ENCODE assay signal across 8 cellular contexts in the genomic region with DNA sequence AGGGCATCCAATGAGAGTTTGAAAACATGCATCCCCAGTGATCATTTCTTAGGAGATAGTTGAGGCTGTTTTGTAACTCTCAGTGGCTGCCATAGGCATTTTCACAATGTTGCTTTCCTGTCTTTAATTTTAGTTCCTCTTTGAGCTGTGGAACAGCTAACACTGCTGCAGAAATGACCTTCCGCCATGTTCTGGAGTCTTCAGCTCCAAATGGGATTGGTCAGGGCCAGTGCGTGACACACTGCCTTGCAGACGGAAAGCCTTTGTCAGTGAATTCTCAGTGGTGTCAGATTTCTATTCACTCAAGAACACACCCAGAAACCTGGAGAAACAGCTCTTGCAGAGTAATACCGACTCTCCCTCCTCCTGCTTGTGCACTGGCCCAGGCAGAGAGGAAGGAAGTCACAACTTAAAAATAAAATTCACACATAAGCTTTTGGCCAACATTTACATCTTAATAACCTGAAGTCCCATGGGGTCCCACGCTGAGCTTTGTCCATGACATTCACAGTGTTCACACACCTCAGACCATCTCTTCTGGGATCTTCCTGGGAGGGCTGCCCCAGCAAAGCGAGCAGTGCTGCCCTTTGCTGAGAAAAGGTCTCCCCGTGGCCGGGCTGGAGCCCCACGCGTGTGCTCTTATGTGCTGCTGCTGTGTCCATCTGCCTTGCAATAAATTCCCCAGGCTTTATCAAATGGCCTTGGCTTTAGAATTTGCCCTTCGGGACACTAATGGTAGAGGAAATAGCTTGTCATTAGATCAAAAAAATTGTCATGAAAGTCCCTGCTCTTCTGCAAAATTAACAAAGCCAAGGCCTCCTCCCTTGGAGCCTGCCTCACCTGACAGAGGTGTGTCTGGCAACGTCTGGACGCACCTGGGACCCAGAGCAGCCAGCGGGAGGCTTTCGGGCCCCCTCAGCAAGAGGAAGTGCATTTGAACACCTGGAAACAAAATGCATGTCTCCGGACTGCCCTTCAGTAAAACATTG.
DNase-seq lines count a peak whose midpoint lies in the region; ATAC-seq, FAIRE-seq and TF ChIP-seq lines count a peak whose summit lies in the region.

No MANE protein-coding gene starts in this region.

- ATAC-seq in HG03175 (IDR thresholded peaks at IDR 0.05; ENCODE audit: unreplicated experiment), result peak; percentile 83
- peak; percentile 44 to 60 (median 53) for ATAC-seq in pancreas

- WGBS in pancreas, 2 donors, result 28% methylated on average over 16 of the region's 16 CpGs

- H4K20me1 ChIP-seq in OCI-LY3 (ENCODE audit: insufficient read depth, low read length), result no peaks in the 10 kb centered on the region

- H3K9ac ChIP-seq in OCI-LY3 (ENCODE audit: low read length), result peak overlapping the region; percentile 10; the same call in 1 of the 2 replicates

- H3K4me2 ChIP-seq in OCI-LY3 (ENCODE audit: low read length), result peak overlapping the region; percentile 61

- intact Hi-C loops in pancreas (cut with DNase I), result no loop called here

- FAIRE-seq in GM19239 (lab: Jason Lieb, UNC) (peak; percentile 97), pancreas (lab: Jason Lieb, UNC) (no peak)

- DNase-seq in AG10803 (ENCODE audit: low read depth) (peak; percentile 13), GM19239 (ENCODE audit: insufficient read length, low spot score) (no peak), fibroblast of villous mesenchyme (ENCODE audit: low read depth) (peak; percentile 49), pancreas (peak in 4 of 6 donors; percentile 37 to 59 (median 42)), NCI-H2196 (lab: John Stamatoyannopoulos, UW; ENCODE audit: unreplicated experiment) (no peak), D341Med (ENCODE audit: low spot score) (no peak)

- H3K4me3 ChIP-seq in AG10803 (ENCODE audit: low read length) (no peak overlapping the region), OCI-LY3 (ENCODE audit: low read length) (no peak overlapping the region), fibroblast of villous mesenchyme (ENCODE audit: low read depth, low read length) (no peak overlapping the region), pancreas (no peak overlapping the region)

- H3K27ac ChIP-seq in OCI-LY3 (ENCODE audit: low read length) (peak overlapping the region; percentile 21), pancreas (peak overlapping the region; percentile 58 to 93 (median 85))

- TF ChIP-seq CTCF in AG10803 (conservative IDR thresholded peaks at IDR 0.05; ENCODE audit: low read length), result no peak
- TF ChIP-seq CTCF in OCI-LY3 (IDR thresholded peaks at IDR 0.05; ENCODE audit: low read depth, low read length), result no peak
- TF ChIP-seq CTCF in fibroblast of villous mesenchyme (IDR thresholded peaks at IDR 0.05; ENCODE audit: insufficient read depth, low read depth, low read length), result no peak
- TF ChIP-seq CTCF in pancreas (IDR thresholded peaks at IDR 0.05), result no peak

- H2AFZ ChIP-seq in OCI-LY3 (ENCODE audit: low read depth, low read length), result peak overlapping the region; percentile 97

- no peaks in the 10 kb centered on the region for H3K79me2 ChIP-seq in OCI-LY3 (ENCODE audit: low read length)

- H3K36me3 ChIP-seq in OCI-LY3 (replicated peaks; ENCODE audit: low read depth, low read length) (no peaks in the 10 kb centered on the region), pancreas (no peaks in the 10 kb centered on the region)

- no peaks in the 10 kb centered on the region for H3K27me3 ChIP-seq in OCI-LY3 (ENCODE audit: low read depth, low read length)
- H3K27me3 ChIP-seq in pancreas, result no peaks in the 10 kb centered on the region

- H3K4me1 ChIP-seq in OCI-LY3 (ENCODE audit: low read length), result peaks cover 37% of the 10 kb centered on the region
- peaks cover 26 to 41% (median 31%) of the 10 kb centered on the region in 3 donors for H3K4me1 ChIP-seq in pancreas

- H3K9me3 ChIP-seq in OCI-LY3 (ENCODE audit: insufficient read depth, low read length) (no peaks in the 10 kb centered on the region), pancreas (no peaks in the 10 kb centered on the region)

Comparison
In these comparisons a context has a peak if more than half of its experiments do, and no peak if none do; other contexts are left out.
1. DNase-seq: peak in AG10803 (single experiment), fibroblast of villous mesenchyme (single experiment) and pancreas (4 of 6); none in GM19239 (single experiment), NCI-H2196 (single experiment) and D341Med (single experiment).